ENCODE assay signal across 1 cellular context in genomic region chr6:15368186-15368585, GRCh38.
TF ChIP-seq lines count a peak whose summit lies in the region.

No MANE protein-coding gene starts in this region.

TF ChIP-seq in GM23338, 12 proteins besides CTCF, POLR2A, EP300 and RAD21 (continued from another document):
- TF ChIP-seq REST (IDR thresholded peaks at IDR 0.05; ENCODE audit: unreplicated experiment) (no peak), ZNF331 (CRISPR knock-in tag; IDR thresholded peaks at IDR 0.05; ENCODE audit: low read depth) (no peak), ETS1 (IDR thresholded peaks at IDR 0.05) (no peak), STAT1 (IDR thresholded peaks at IDR 0.05; ENCODE audit: unreplicated experiment) (no peak), JUNB (IDR thresholded peaks at IDR 0.05; ENCODE audit: unreplicated experiment) (no peak)
